ENCODE assay signal across 17 cellular contexts in genomic region chr13:112545866-112546265, GRCh38. TPM values are rescaled to one million over a fixed set of nuclear protein-coding genes. Genes with fewer than 3 reads are reported as not detected.
DNase-seq lines count a peak whose midpoint lies in the region; ATAC-seq and TF ChIP-seq lines count a peak whose summit lies in the region.
"Had no signal": no experiment of that assay in that cellular context is flagged by ENCODE, and none has a peak within 500 bp of the region (broad histone marks: within the 10 kb centered on the region; RNA-seq: fewer than 3 reads in every experiment).

No MANE protein-coding gene starts in this region.

- no peak for TF ChIP-seq POLR2A in GM18505 (IDR thresholded peaks at IDR 0.05; ENCODE audit: borderline replicate concordance, extremely low read depth, insufficient read depth, insufficient read length)

- H3K9me3 ChIP-seq in MG63 (no peaks in the 10 kb centered on the region), left lung (no peaks in the 10 kb centered on the region)

- peak; percentile 65 for DNase-seq in AG08395 (ENCODE audit: low spot score)
- DNase-seq in MG63, result peak; percentile 36
- peak; percentile 70 for DNase-seq in dedifferentiated amniotic fluid mesenchymal stem cell (ENCODE audit: extremely low spot score)
- no peak for DNase-seq in left lung
- no peak for DNase-seq in sciatic nerve (ENCODE audit: low spot score)
- no peak for DNase-seq in RPMI8226
- DNase-seq: activated CD4-positive, alpha-beta T cell treated with anti-CD3 and anti-CD28 coated beads, Interleukin-2, amount 10 ng/mL, durations not matched to agents 24 days and 14 days; activated T-cell treated with anti-CD3 and anti-CD28 coated beads, Interleukin-2, amount 50 U/mL, for 72 hours; anterior cingulate cortex; NCI-H1092 treated with DMSO at 0.1 percent for 48 hours; stimulated activated CD4-positive, alpha-beta T cell treated with anti-CD3 and anti-CD28 coated beads, Interleukin-4, amount 100 ng/mL, for 1 hour; T-helper 17 cell had no signal

- TF ChIP-seq CTCF in left lung (IDR thresholded peaks at IDR 0.05), result no peak

- H3K27ac ChIP-seq in left lung, result no peak overlapping the region
- H3K27ac ChIP-seq: BLaER1 treated with 17β-estradiol and CSF1 and Interleukin-3, amounts not matched to agents 10 nM and 100 nM; parathyroid adenoma had no signal

- intact Hi-C loops in left lung (cut with DNase I), result no loop called here
- intact Hi-C loops in sciatic nerve (cut with DNase I), result no loop called here

- ATAC-seq in left lung (peak; percentile 88), GM18505 (IDR thresholded peaks at IDR 0.05; ENCODE audit: unreplicated experiment) (no peak), sciatic nerve (no peak), GM19023 (IDR thresholded peaks at IDR 0.05; ENCODE audit: unreplicated experiment) (no peak)
- ATAC-seq: activated T-cell treated with anti-CD3 and anti-CD28 coated beads, Interleukin-2, amount 50 U/mL, for 72 hours; stimulated activated memory B cell treated with anti-CD40 and anti-IgM and Interleukin-4, amounts not matched to agents 10 μg/mL and 1 μg/mL and 100 μg/mL, for 72 hours; T-helper 17 cell had no signal

- H3K4me3 ChIP-seq in MG63 (no peak overlapping the region), left lung (no peak overlapping the region)
- H3K4me3 ChIP-seq: BLaER1 treated with 17β-estradiol and CSF1 and Interleukin-3, amounts not matched to agents 10 nM and 100 nM had no signal

- H3K36me3 ChIP-seq in MG63 (peaks cover 35% of the 10 kb centered on the region), left lung (peaks cover 0 to 73% of the 10 kb centered on the region in 2 donors)

- no peaks in the 10 kb centered on the region for H3K27me3 ChIP-seq in MG63
- H3K27me3 ChIP-seq in left lung, result no peaks in the 10 kb centered on the region
- H3K27me3 ChIP-seq: BLaER1 treated with 17β-estradiol and CSF1 and Interleukin-3, amounts not matched to agents 10 nM and 100 nM had no signal

- no peaks in the 10 kb centered on the region for H3K4me1 ChIP-seq in left lung
- H3K4me1 ChIP-seq: BLaER1 treated with 17β-estradiol and CSF1 and Interleukin-3, amounts not matched to agents 10 nM and 100 nM; parathyroid adenoma had no signal

RNA-seq across cellular contexts. Expression of gene TUBGCP3, which starts 42.1 kb away (rescaled TPM):
- total RNA-seq in MG63 (2014; rRNA removed; shearing (Covaris generic); ENCODE audit: low replicate concordance), result 8.5 and 11.0 TPM in 2 replicates
- total RNA-seq in left lung, result 10 to 100 TPM; 29.8 to 42.7 TPM
- total RNA-seq in sciatic nerve, result 48.9 TPM

Comparison
In these comparisons a context has a peak if more than half of its experiments do, and no peak if none do; other contexts are left out.
1. DNase-seq: peak in AG08395 (single experiment), MG63 (single experiment) and dedifferentiated amniotic fluid mesenchymal stem cell (single experiment); none in left lung (0 of 2), sciatic nerve (single experiment) and RPMI8226 (single experiment).